13 cellular contexts compared by ENCODE assay signal in genomic region chr11:69962152-69962551, GRCh38.
DNase-seq lines count a peak whose midpoint lies in the region; ATAC-seq and TF ChIP-seq lines count a peak whose summit lies in the region.
"Had no signal": no experiment of that assay in that cellular context is flagged by ENCODE, and none has a peak within 500 bp of the region (broad histone marks: within the 10 kb centered on the region; RNA-seq: fewer than 3 reads in every experiment).

No MANE protein-coding gene starts in this region.

- H3K9me3 ChIP-seq in GM23248 (ENCODE audit: low read depth) (no peaks in the 10 kb centered on the region), neural progenitor cell (ENCODE audit: low read depth) (no peaks in the 10 kb centered on the region), spleen (peaks cover 0 to 26% (median 12%) of the 10 kb centered on the region in 8 donors)
- H3K9me3 ChIP-seq: neutrophil had no signal

- H3K27ac ChIP-seq in GM23248 (no peak overlapping the region), neural progenitor cell (no peak overlapping the region), spleen (no peak overlapping the region)
- H3K27ac ChIP-seq: KMS-11, neutrophil had no signal

- 53 to 57% methylated on average over 9 of the region's 9 CpGs for WGBS in GM23248 (ENCODE audit: low coverage in 1 of 2, low lambda C conversion rate in 2 of 2, missing lambda C conversion rate in 2 of 2), 2 experiments
- WGBS in spleen, 5 donors = 40 to 63% (median 57%) methylated on average over 7 to 9 of the region's 9 CpGs

- TF ChIP-seq CTCF in neural progenitor cell (IDR thresholded peaks at IDR 0.05) = no peak
- no peak for TF ChIP-seq CTCF in spleen (IDR thresholded peaks at IDR 0.05 in 8 of 11, conservative IDR thresholded peaks at IDR 0.05 in 3 of 11)

- no peaks in the 10 kb centered on the region for H3K36me3 Mint-ChIP-seq in neural progenitor cell

- in situ Hi-C loops in GM23248 (cut with MboI) = no loop called here

- no peaks in the 10 kb centered on the region for H3K4me1 ChIP-seq in GM23248 (ENCODE audit: insufficient read depth)
- H3K4me1 ChIP-seq in neural progenitor cell = peaks cover 14% of the 10 kb centered on the region
- no peaks in the 10 kb centered on the region for H3K4me1 ChIP-seq in spleen

- H3K4me2 ChIP-seq in GM23248 (ENCODE audit: unreplicated experiment) (no peak overlapping the region), neural progenitor cell (no peak overlapping the region)
- H3K4me2 ChIP-seq: KMS-11 had no signal

- peaks cover 24% of the 10 kb centered on the region for H3K27me3 Mint-ChIP-seq in neural progenitor cell (ENCODE audit: insufficient read depth, low read depth)

- intact Hi-C loops in spleen (cut with DNase I; ENCODE audit: low total_unique reads) = no loop called here

- no peak for ATAC-seq in GM18517 (IDR thresholded peaks at IDR 0.05; ENCODE audit: unreplicated experiment)
- ATAC-seq: effector memory CD8-positive, alpha-beta T cell had no signal

- DNase-seq in GM23248 (peak; percentile 33), OCI-M1 (lab: John Stamatoyannopoulos, UW) (peak; percentile 75), dermis blood vessel endothelial cell (peak; percentile 53), neural progenitor cell (ENCODE audit: low spot score) (no peak), NCI-H526 treated with DMSO at 0.1 percent for 48 hours (lab: John Stamatoyannopoulos, UW) (no peak), spleen (no peak)
- DNase-seq: anterior cingulate cortex; effector memory CD8-positive, alpha-beta T cell; NCI-H2081 treated with DMSO at 0.1 percent for 48 hours; NK-92 treated with Interleukin-12 subunit alpha and Interleukin-12 subunit beta, amount 100 ng/mL, for 24 hours had no signal

- peak overlapping the region; percentile 58 for H3K4me3 Mint-ChIP-seq in neural progenitor cell
- H3K4me3 Mint-ChIP-seq: effector memory CD8-positive, alpha-beta T cell had no signal

- H4K20me1 ChIP-seq in GM23248 (ENCODE audit: insufficient read depth) (no peaks in the 10 kb centered on the region), neural progenitor cell (ENCODE audit: low read depth) (no peaks in the 10 kb centered on the region)

- no peaks in the 10 kb centered on the region for H3K9me2 ChIP-seq in GM23248 (ENCODE audit: insufficient read depth)

- H3K36me3 ChIP-seq in GM23248 (ENCODE audit: low read depth) (no peaks in the 10 kb centered on the region), neural progenitor cell (no peaks in the 10 kb centered on the region), spleen (no peaks in the 10 kb centered on the region)
- H3K36me3 ChIP-seq: neutrophil had no signal

- no peak overlapping the region for H2AFZ ChIP-seq in GM23248
- H2AFZ ChIP-seq in neural progenitor cell (replicated peaks) = no peak overlapping the region

- H3K4me1 Mint-ChIP-seq in neural progenitor cell = peaks cover 26% of the 10 kb centered on the region

- H3F3A ChIP-seq in GM23248 (ENCODE audit: insufficient read depth) (no peaks in the 10 kb centered on the region), neural progenitor cell (ENCODE audit: low read depth) (peaks cover 4% of the 10 kb centered on the region)

- no peak overlapping the region for H3K4me3 ChIP-seq in GM23248
- H3K4me3 ChIP-seq in neural progenitor cell = no peak overlapping the region
- H3K4me3 ChIP-seq in spleen = no peak overlapping the region

- TF ChIP-seq POLR2A in spleen (IDR thresholded peaks at IDR 0.05) = no peak

- no peak overlapping the region for H3K9ac ChIP-seq in GM23248
- H3K9ac ChIP-seq in neural progenitor cell = no peak overlapping the region
- H3K9ac ChIP-seq: KMS-11 had no signal

- H3K27ac Mint-ChIP-seq in neural progenitor cell = peak overlapping the region; percentile 60
- H3K27ac Mint-ChIP-seq: effector memory CD8-positive, alpha-beta T cell had no signal

- H3K79me2 ChIP-seq in GM23248 (ENCODE audit: insufficient read depth) (no peaks in the 10 kb centered on the region), neural progenitor cell (ENCODE audit: low read depth) (no peaks in the 10 kb centered on the region)

- peaks cover 15% of the 10 kb centered on the region for H3K9me3 Mint-ChIP-seq in neural progenitor cell
- H3K9me3 Mint-ChIP-seq: effector memory CD8-positive, alpha-beta T cell had no signal

- H3K27me3 ChIP-seq in GM23248 (replicated peaks; ENCODE audit: insufficient read depth) (peaks cover 15% of the 10 kb centered on the region; the same call in 1 of the 2 replicates), neural progenitor cell (no peaks in the 10 kb centered on the region), spleen (replicated peaks in 1 of 7) (peaks cover 0 to 24% (median 0%) of the 10 kb centered on the region in 7 donors)
- H3K27me3 ChIP-seq: neutrophil had no signal

Comparison
In these comparisons a context has a peak if more than half of its experiments do, and no peak if none do; other contexts are left out.
1. DNase-seq: peak in GM23248 (single experiment), OCI-M1 (single experiment) and dermis blood vessel endothelial cell (single experiment); none in neural progenitor cell (single experiment), NCI-H526 treated with DMSO at 0.1 percent for 48 hours (single experiment) and spleen (single experiment).